Comparison of ENCODE assay signal across 10 cellular contexts in the genomic region with DNA sequence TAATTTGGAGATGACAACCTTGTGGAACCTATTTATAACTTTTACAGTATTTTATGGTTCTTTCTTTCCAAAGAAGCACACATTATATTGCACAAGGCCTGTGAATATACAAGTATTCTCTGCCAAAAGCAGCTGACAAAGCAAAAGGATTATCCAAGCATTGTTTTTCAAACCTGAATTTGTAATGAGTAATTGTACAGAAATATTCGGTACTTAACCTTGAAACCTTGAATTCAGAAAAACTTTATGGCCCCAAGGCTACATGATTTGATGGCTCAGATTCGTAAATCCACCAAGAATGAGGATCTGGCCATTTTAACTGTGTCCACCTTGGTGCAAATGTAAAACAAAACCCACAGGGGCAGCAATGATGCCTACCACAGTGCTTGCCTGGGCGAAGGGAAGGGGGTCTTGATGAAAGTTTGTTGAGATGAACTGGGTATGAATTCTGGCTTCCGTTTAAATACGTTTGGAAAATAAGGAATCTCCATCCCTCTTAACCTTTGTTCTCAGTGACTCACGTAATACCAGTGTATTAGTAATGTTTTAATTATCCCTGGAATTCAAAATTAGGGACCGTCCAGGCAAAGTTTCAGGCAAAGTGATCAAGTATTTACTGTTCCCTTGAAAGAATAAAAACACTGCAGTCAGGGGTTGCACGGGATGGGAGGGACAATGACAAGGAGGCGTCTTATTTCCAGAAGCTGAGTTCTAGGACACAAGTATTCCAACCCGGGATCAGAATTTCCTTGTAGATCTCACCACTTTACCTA. TPM values are rescaled to one million over a fixed set of nuclear protein-coding genes. Genes with fewer than 3 reads are reported as not detected.
DNase-seq lines count a peak whose midpoint lies in the region; ATAC-seq and TF ChIP-seq lines count a peak whose summit lies in the region.
"Had no signal": no experiment of that assay in that cellular context is flagged by ENCODE, and none has a peak within 500 bp of the region (broad histone marks: within the 10 kb centered on the region; RNA-seq: fewer than 3 reads in every experiment).

No MANE protein-coding gene starts in this region.

- peak overlapping the region; percentile 96 for H2BK5ac ChIP-seq in IMR-90 (ENCODE audit: low read depth, low read length, poor library complexity, severe bottlenecking)

- WGBS in IMR-90 (ENCODE audit: extremely low coverage in 2 of 2, insufficient read length in 1 of 2), 2 experiments: 38% methylated on average over 3 of the region's 10 CpGs; no CpG with 5 or more reads in 1 of the 2 experiments

- no peaks in the 10 kb centered on the region for H3K9me3 Mint-ChIP-seq in nephron
- no peaks in the 10 kb centered on the region for H3K9me3 Mint-ChIP-seq in CD4-positive, alpha-beta T cell

- H3K4me3 ChIP-seq in AG10803 (ENCODE audit: low read length) (peak overlapping the region; percentile 25; the same call in 1 of the 2 replicates), IMR-90 (ENCODE audit: insufficient read depth, low read depth, low read length) (no peak overlapping the region)
- H3K4me3 ChIP-seq: testis had no signal

- no peaks in the 10 kb centered on the region for H3K36me3 Mint-ChIP-seq in nephron (ENCODE audit: low read depth)
- no peaks in the 10 kb centered on the region for H3K36me3 Mint-ChIP-seq in CD4-positive, alpha-beta T cell (ENCODE audit: low read depth)

- H3K27me3 Mint-ChIP-seq in nephron (ENCODE audit: low read depth): peaks cover 62% of the 10 kb centered on the region
- peaks cover 86% of the 10 kb centered on the region for H3K27me3 Mint-ChIP-seq in CD4-positive, alpha-beta T cell

- H3K27ac Mint-ChIP-seq in nephron: no peak overlapping the region
- no peak overlapping the region for H3K27ac Mint-ChIP-seq in CD4-positive, alpha-beta T cell

- no TSS peak for BruUV-seq in IMR-90 (replicated peaks; lab: Mats Ljungman, UMichigan)

- peak overlapping the region; percentile 94 for H4K91ac ChIP-seq in IMR-90 (ENCODE audit: insufficient read depth, low read depth, low read length)

- intact Hi-C loops in IMR-90 (cut with micrococcal nuclease): loop anchor here (2.0 kb wide), 1 partner anchor 140 kb away; no protein-coding TSS in a partner anchor
- intact Hi-C loops in CD4-positive, alpha-beta T cell (cut with DNase I, micrococcal nuclease): no loop called here

- peak overlapping the region; percentile 87 for H2AFZ ChIP-seq in IMR-90 (replicated peaks; ENCODE audit: low read length, poor library complexity)

- H3K18ac ChIP-seq in IMR-90 (ENCODE audit: low read depth, low read length): peak overlapping the region; percentile 68

- peak; percentile 88 for DNase-seq in AG10803 (ENCODE audit: low read depth)
- DNase-seq in IMR-90: peak; percentile 64
- peak; percentile 45 for DNase-seq in dedifferentiated amniotic fluid mesenchymal stem cell (ENCODE audit: extremely low spot score)
- DNase-seq in CD4-positive, alpha-beta T cell: no peak
- DNase-seq in NCI-H2196 treated with DMSO at 0.1 percent for 48 hours (lab: John Stamatoyannopoulos, UW; ENCODE audit: unreplicated experiment): no peak
- DNase-seq in activated naive CD4-positive, alpha-beta T cell treated with Interleukin-2 at 50 U/mL for 16 hours: no peak
- no peak for DNase-seq in retina
- DNase-seq: NCI-H1694 treated with DMSO at 0.1 percent for 48 hours, testis had no signal

- H2BK20ac ChIP-seq in IMR-90 (ENCODE audit: low read depth, low read length): peak overlapping the region; percentile 94

- no peak overlapping the region for H3K9ac ChIP-seq in IMR-90 (ENCODE audit: low read depth, low read length)

- peak overlapping the region; percentile 82 for H4K5ac ChIP-seq in IMR-90 (ENCODE audit: low read depth, low read length)

- H2BK15ac ChIP-seq in IMR-90 (ENCODE audit: low read depth, low read length): peak overlapping the region; percentile 90

- H3K27me3 ChIP-seq in IMR-90 (ENCODE audit: control insufficient read depth, insufficient read depth, low read length): no peaks in the 10 kb centered on the region
- peaks cover 52% of the 10 kb centered on the region for H3K27me3 ChIP-seq in CD4-positive, alpha-beta T cell (ENCODE audit: control insufficient read depth, insufficient read depth, low read length)
- H3K27me3 ChIP-seq: testis had no signal

- H3K4me3 Mint-ChIP-seq in nephron: peak overlapping the region in 2 of 3 experiments; percentile 36 to 83
- H3K4me3 Mint-ChIP-seq in CD4-positive, alpha-beta T cell: no peak overlapping the region

- dilution Hi-C loops in IMR-90 (cut with HindIII; ENCODE audit: low sequenced_read_pairs, unreplicated experiment): no loop called here

- peaks cover 16% of the 10 kb centered on the region for H3K4me1 ChIP-seq in IMR-90 (ENCODE audit: control insufficient read depth, insufficient read depth, low read length)

- peak overlapping the region; percentile 75 for H2AK9ac ChIP-seq in IMR-90 (replicated peaks; ENCODE audit: low read depth, low read length, poor library complexity)

- peaks cover 43% of the 10 kb centered on the region for H3K4me1 Mint-ChIP-seq in nephron
- H3K4me1 Mint-ChIP-seq in CD4-positive, alpha-beta T cell (ENCODE audit: low read depth): peaks cover 18% of the 10 kb centered on the region

- TF ChIP-seq RAD21 in IMR-90 (IDR thresholded peaks at IDR 0.05; ENCODE audit: low read length): no peak

- peak overlapping the region; percentile 75 for H3K23ac ChIP-seq in IMR-90 (ENCODE audit: low read depth, low read length)

- peak overlapping the region; percentile 92 for H3K56ac ChIP-seq in IMR-90 (ENCODE audit: extremely low read depth, insufficient read depth, low read length)

- peaks cover 5 to 19% of the 10 kb centered on the region in 2 experiments; a peak in 3 of 4 replicates for H3K79me1 ChIP-seq in IMR-90 (ENCODE audit: low read depth in 1 of 2, low read length in 2 of 2)

- TF ChIP-seq CTCF in AG10803 (conservative IDR thresholded peaks at IDR 0.05; ENCODE audit: low read length): no peak
- no peak for TF ChIP-seq CTCF in IMR-90 (conservative IDR thresholded peaks at IDR 0.05; ENCODE audit: low read depth, low read length)
- no peak for TF ChIP-seq CTCF in nephron (IDR thresholded peaks at IDR 0.05; ENCODE audit: unreplicated experiment in 3 of 3)
- TF ChIP-seq CTCF in CD4-positive, alpha-beta T cell (IDR thresholded peaks at IDR 0.05): no peak

- peak overlapping the region; percentile 88 for H2AK5ac ChIP-seq in IMR-90 (ENCODE audit: low read depth, low read length)

- H3K27ac ChIP-seq in IMR-90 (ENCODE audit: insufficient read depth, low read length): peak overlapping the region; percentile 67
- H3K27ac ChIP-seq in CD4-positive, alpha-beta T cell (ENCODE audit: low read depth, low read length): no peak overlapping the region
- H3K27ac ChIP-seq: testis had no signal

- H4K8ac ChIP-seq in IMR-90 (ENCODE audit: low read depth in 2 of 2, low read length in 2 of 2): peak overlapping the region; percentile 84 to 95

- H3K9me3 ChIP-seq in IMR-90 (ENCODE audit: control insufficient read depth, insufficient read depth, low read length): no peaks in the 10 kb centered on the region
- no peaks in the 10 kb centered on the region for H3K9me3 ChIP-seq in CD4-positive, alpha-beta T cell (ENCODE audit: control insufficient read depth, low read length)
- H3K9me3 ChIP-seq: testis had no signal

- H3K4ac ChIP-seq in IMR-90 (ENCODE audit: low read depth, low read length): peak overlapping the region; percentile 95

- peak overlapping the region; percentile 65 for H3K4me2 ChIP-seq in IMR-90 (ENCODE audit: low read depth, low read length)

- CTCF ChIA-PET in IMR-90 (lab: Yijun Ruan, JAX): no interaction called here
- CTCF ChIA-PET in CD4-positive, alpha-beta T cell (lab: Charles Lee): no interaction called here

- H2BK120ac ChIP-seq in IMR-90 (ENCODE audit: low read depth, low read length): peak overlapping the region; percentile 97

- in situ Hi-C loops in IMR-90 (cut with MboI; ENCODE audit: low sequenced_read_pairs): no loop called here

- TF ChIP-seq POLR2A in IMR-90 (IDR thresholded peaks at IDR 0.05; ENCODE audit: low read depth, low read length): no peak

- peak overlapping the region; percentile 86 for H3K14ac ChIP-seq in IMR-90 (replicated peaks; ENCODE audit: low read depth, low read length)

- no peaks in the 10 kb centered on the region for H3K36me3 ChIP-seq in IMR-90 (ENCODE audit: control insufficient read depth, insufficient read depth, low read length)

- ATAC-seq in IMR-90 (ENCODE audit: low read depth): peak; percentile 8
- ATAC-seq in CD4-positive, alpha-beta T cell (ENCODE audit: poor library complexity): no peak

- POLR2A ChIA-PET in IMR-90 (lab: Charles Lee; ENCODE audit: unreplicated experiment): no interaction called here
- POLR2A ChIA-PET in CD4-positive, alpha-beta T cell (lab: Charles Lee): no interaction called here

- peaks cover 8% of the 10 kb centered on the region; the same call in 1 of the 2 replicates for H3K9me1 ChIP-seq in IMR-90 (ENCODE audit: insufficient read depth, low read length)

- no peaks in the 10 kb centered on the region for H4K20me1 ChIP-seq in IMR-90 (ENCODE audit: insufficient read depth, low read length)

TF ChIP-seq in IMR-90, 13 proteins besides CTCF, POLR2A, EP300 and RAD21 (continues in another document):
- TF ChIP-seq NFE2L2 (IDR thresholded peaks at IDR 0.05; ENCODE audit: low read depth, low read length) (no peak), CEBPB (IDR thresholded peaks at IDR 0.05; ENCODE audit: low read depth, low read length) (peak; percentile 53; the same call in 1 of the 2 replicates), MAFK (IDR thresholded peaks at IDR 0.05; ENCODE audit: low read depth, low read length) (peak; percentile 65)
- TF ChIP-seq, protein P1, sequence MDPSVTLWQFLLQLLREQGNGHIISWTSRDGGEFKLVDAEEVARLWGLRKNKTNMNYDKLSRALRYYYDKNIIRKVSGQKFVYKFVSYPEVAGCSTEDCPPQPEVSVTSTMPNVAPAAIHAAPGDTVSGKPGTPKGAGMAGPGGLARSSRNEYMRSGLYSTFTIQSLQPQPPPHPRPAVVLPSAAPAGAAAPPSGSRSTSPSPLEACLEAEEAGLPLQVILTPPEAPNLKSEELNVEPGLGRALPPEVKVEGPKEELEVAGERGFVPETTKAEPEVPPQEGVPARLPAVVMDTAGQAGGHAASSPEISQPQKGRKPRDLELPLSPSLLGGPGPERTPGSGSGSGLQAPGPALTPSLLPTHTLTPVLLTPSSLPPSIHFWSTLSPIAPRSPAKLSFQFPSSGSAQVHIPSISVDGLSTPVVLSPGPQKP (IDR thresholded peaks at IDR 0.05; ENCODE audit: borderline replicate concordance, low read depth, low read length): no peak
- TF ChIP-seq, protein P2, sequence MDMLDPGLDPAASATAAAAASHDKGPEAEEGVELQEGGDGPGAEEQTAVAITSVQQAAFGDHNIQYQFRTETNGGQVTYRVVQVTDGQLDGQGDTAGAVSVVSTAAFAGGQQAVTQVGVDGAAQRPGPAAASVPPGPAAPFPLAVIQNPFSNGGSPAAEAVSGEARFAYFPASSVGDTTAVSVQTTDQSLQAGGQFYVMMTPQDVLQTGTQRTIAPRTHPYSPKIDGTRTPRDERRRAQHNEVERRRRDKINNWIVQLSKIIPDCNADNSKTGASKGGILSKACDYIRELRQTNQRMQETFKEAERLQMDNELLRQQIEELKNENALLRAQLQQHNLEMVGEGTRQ (IDR thresholded peaks at IDR 0.05; ENCODE audit: low read depth, low read length): no peak

RNA-seq across cellular contexts. Expression of a gene that starts 2.7 kb away (rescaled TPM):
- 4.1 and 6.7 TPM in 2 replicates for total RNA-seq in IMR-90 (2012; rRNA removed)
- polyA plus RNA-seq in IMR-90 (2012; rRNA removed): 6.6 and 8.1 TPM in 2 replicates
- 3.4 and 9.8 TPM in 2 replicates for polyA plus RNA-seq in IMR-90 (2012; cell fraction: cytosol; rRNA removed)
- polyA plus RNA-seq in IMR-90 (2012; cell fraction: nucleus; rRNA removed; ENCODE audit: low replicate concordance): 10.1 and 17.8 TPM in 2 replicates
- total RNA-seq in CD4-positive, alpha-beta T cell: under 1 TPM; 0.33 to 0.39 TPM

Comparison
In these comparisons a context has a peak if more than half of its experiments do, and no peak if none do; other contexts are left out.
1. DNase-seq: peak in AG10803 (single experiment), IMR-90 (single experiment) and dedifferentiated amniotic fluid mesenchymal stem cell (single experiment); none in CD4-positive, alpha-beta T cell (0 of 10), NCI-H2196 treated with DMSO at 0.1 percent for 48 hours (single experiment), activated naive CD4-positive, alpha-beta T cell treated with Interleukin-2 at 50 U/mL for 16 hours (single experiment) and retina (single experiment).